In the genomic region with DNA sequence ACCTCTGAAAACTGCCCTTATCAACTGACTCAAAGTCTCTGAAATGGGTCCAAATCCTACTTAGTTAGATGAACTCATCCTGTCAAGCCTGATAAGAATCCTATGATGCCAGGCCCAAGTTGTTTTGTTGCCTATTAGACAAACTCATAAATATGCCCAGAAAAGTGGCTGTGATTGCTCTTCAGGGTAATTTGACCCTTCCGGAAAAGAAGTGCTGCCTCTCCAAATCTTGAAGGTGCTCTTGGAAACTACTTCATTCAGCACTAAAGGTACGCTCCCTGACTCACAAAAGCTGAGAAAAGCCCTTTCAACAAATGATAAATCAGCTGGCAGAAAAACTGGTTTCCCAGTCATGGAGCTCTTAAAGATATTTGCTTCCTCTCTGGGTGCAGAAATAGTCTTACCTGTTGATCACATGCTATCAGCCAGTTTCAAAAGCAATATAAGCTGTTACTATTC, we compare ENCODE assay signal across 31 cellular contexts. TPM values are rescaled to one million over a fixed set of nuclear protein-coding genes. Genes with fewer than 3 reads are reported as not detected.
DNase-seq lines count a peak whose midpoint lies in the region; ATAC-seq, FAIRE-seq and TF ChIP-seq lines count a peak whose summit lies in the region.
"Had no signal": no experiment of that assay in that cellular context is flagged by ENCODE, and none has a peak within 500 bp of the region (broad histone marks: within the 10 kb centered on the region; RNA-seq: fewer than 3 reads in every experiment).

No MANE protein-coding gene starts in this region.

- no peak overlapping the region for H3K27ac ChIP-seq in pancreas
- H3K27ac ChIP-seq: ascending aorta, esophagus muscularis mucosa, tibial artery had no signal

- DNase-seq in GM12891 (ENCODE audit: insufficient read length, low spot score) (no peak), NCI-H226 (peak; percentile 31), pancreas (no peak), globus pallidus (ENCODE audit: low spot score) (no peak), NCI-H2196 (lab: John Stamatoyannopoulos, UW; ENCODE audit: unreplicated experiment) (no peak)
- no peak for DNase-seq in activated CD4-positive, alpha-beta T cell treated with anti-CD3 and anti-CD28 coated beads for 48 hours
- DNase-seq: activated B cell treated with CpG ODN at 0.5 μM for 24 hours; activated CD8-positive, alpha-beta T cell treated with anti-CD3 and anti-CD28 coated beads, Interleukin-2, amount 10 ng/mL, durations not matched to agents 7 days and 5 days; activated naive CD4-positive, alpha-beta T cell treated with Interleukin-2 at 50 U/mL for 16 hours; activated T-cell treated with anti-CD3 and anti-CD28 coated beads, Interleukin-2, amount 50 U/mL, for 4 hours; cerebellar nuclear complex; mesenchymal stem cell; NCI-H2081 treated with DMSO at 0.1 percent for 48 hours; NCI-H526; right cardiac atrium; RPMI8226; SK-N-SH; stimulated activated CD4-positive, alpha-beta T cell treated with anti-CD3 and anti-CD28 coated beads, Interleukin-4, amount 100 ng/mL, for 4 hours; stimulated activated naive CD8-positive, alpha-beta T cell treated with anti-CD3 and anti-CD28 coated beads, Interleukin-15, Interleukin-2, amounts not matched to agents 100 U/mL and 50 U/mL, for 24 hours; tibial artery had no signal

- peaks cover 0 to 13% (median 10%) of the 10 kb centered on the region in 3 donors for H3K4me1 ChIP-seq in pancreas

- H3K4me3 ChIP-seq in pancreas = no peak overlapping the region
- H3K4me3 ChIP-seq: ascending aorta, esophagus muscularis mucosa, gastroesophageal sphincter, tibial artery had no signal

- no peak for TF ChIP-seq POLR2A in GM12891 (IDR thresholded peaks at IDR 0.05; ENCODE audit: low read depth, low read length)

- TF ChIP-seq CTCF in pancreas (IDR thresholded peaks at IDR 0.05) = no peak

- H3K27me3 ChIP-seq in pancreas = no peaks in the 10 kb centered on the region
- H3K27me3 ChIP-seq: ascending aorta, esophagus muscularis mucosa, gastroesophageal sphincter, tibial artery had no signal

- H3K36me3 ChIP-seq in pancreas = peaks cover 0 to 17% (median 0%) of the 10 kb centered on the region in 3 donors

- H3K9me3 ChIP-seq in pancreas = no peaks in the 10 kb centered on the region
- H3K9me3 ChIP-seq: ascending aorta, esophagus muscularis mucosa, gastroesophageal sphincter, SK-N-SH, tibial artery had no signal

- ATAC-seq in esophagus mucosa (peak; percentile 91), pancreas (peak in 3 of 4 donors; percentile 17 to 36 (median 17)), HG03025 (IDR thresholded peaks at IDR 0.05; ENCODE audit: low FRiP score, unreplicated experiment) (no peak)
- ATAC-seq: activated CD8-positive, alpha-beta T cell treated with anti-CD3 and anti-CD28 coated beads, Interleukin-2, amount 10 ng/mL, durations not matched to agents 7 days and 5 days; activated T-cell treated with anti-CD3 and anti-CD28 coated beads, Interleukin-2, amount 50 U/mL, for 4 hours; gastroesophageal sphincter; right cardiac atrium; stimulated activated naive CD8-positive, alpha-beta T cell treated with anti-CD3 and anti-CD28 coated beads, Interleukin-15, Interleukin-2, amounts not matched to agents 100 U/mL and 50 U/mL, for 24 hours had no signal

- intact Hi-C loops in pancreas (cut with DNase I) = loop anchor here in 1 of 3 donors (10.0 kb wide), 1 partner anchor 144 kb away; no protein-coding TSS in a partner anchor

- FAIRE-seq in GM12891 (lab: Jason Lieb, UNC) (peak; percentile 33), pancreas (lab: Jason Lieb, UNC) (no peak)
- FAIRE-seq: GM19239 had no signal

- 75 to 83% methylated on average over 2 of the region's 2 CpGs for WGBS in pancreas, 2 donors

TF ChIP-seq in GM12891, 5 proteins besides CTCF, POLR2A, EP300 and RAD21:
- no peak for TF ChIP-seq PAX5 (IDR thresholded peaks at IDR 0.05; ENCODE audit: insufficient read depth, low read length, severe bottlenecking)
- TF ChIP-seq SPI1 (IDR thresholded peaks at IDR 0.05; ENCODE audit: low read depth, low read length) = no peak
- TF ChIP-seq POU2F2 (IDR thresholded peaks at IDR 0.05; ENCODE audit: low read depth, low read length) = no peak
- TF ChIP-seq TAF1 (IDR thresholded peaks at IDR 0.05; ENCODE audit: low read depth, low read length) = no peak
- TF ChIP-seq POLR2AphosphoS5 (IDR thresholded peaks at IDR 0.05; ENCODE audit: low read depth, low read length) = no peak

RNA-seq across cellular contexts. Expression of a gene that starts 6.7 kb away (rescaled TPM):
- polyA plus RNA-seq in GM12891 (2012; ENCODE audit: low read depth, missing spikeins) = 4.2 TPM
- total RNA-seq in esophagus mucosa (5.3 TPM), pancreas (1 to 10 TPM; 3.7 to 8.1 (median 4.2) TPM)
- polyA plus RNA-seq in pancreas = 1 to 10 TPM; 2.9 to 6.1 TPM

RNA-seq across cellular contexts. Expression of a gene that starts 28.6 kb away (rescaled TPM):
- 15.8 TPM for polyA plus RNA-seq in GM12891 (2012; ENCODE audit: low read depth, missing spikeins)
- total RNA-seq in esophagus mucosa = 3.8 TPM
- total RNA-seq in pancreas = 1 to 10 TPM; 2.4 to 9.3 (median 3.8) TPM
- polyA plus RNA-seq in pancreas = 10 to 100 TPM in 1 of 2 donors, 1 to 10 TPM in 1; 4.0 to 11.4 TPM

RNA-seq across cellular contexts. Expression of a gene that starts 43.2 kb away (rescaled TPM):
- not detected for polyA plus RNA-seq in GM12891 (2012; ENCODE audit: low read depth, missing spikeins)
- total RNA-seq in esophagus mucosa (not detected), pancreas (not detected)
- under 1 TPM in 1 of 2 donors, not detected in 1; 0.05 TPM for polyA plus RNA-seq in pancreas
- total RNA-seq: activated B cell treated with CpG ODN at 0.5 μM for 24 hours; activated CD8-positive, alpha-beta T cell treated with anti-CD3 and anti-CD28 coated beads, Interleukin-2, amount 10 ng/mL, durations not matched to agents 7 days and 5 days; activated T-cell treated with anti-CD3 and anti-CD28 coated beads, Interleukin-2, amount 50 U/mL, for 4 hours; ascending aorta; Daoy; gastroesophageal sphincter; kidney epithelial cell; LHCN-M2; myocyte; osteoblast; right cardiac atrium had no signal
- polyA plus RNA-seq: right cardiac atrium had no signal
